11 cellular contexts compared by ENCODE assay signal in genomic region chr9:89448381-89448780, GRCh38. TPM values are rescaled to one million over a fixed set of nuclear protein-coding genes. Genes with fewer than 3 reads are reported as not detected.
A peak's percentile ranks its signal among the peaks of the same experiment; 100 is the strongest.
DNase-seq lines count a peak whose midpoint lies in the region; ATAC-seq, FAIRE-seq and TF ChIP-seq lines count a peak whose summit lies in the region.
"Had no signal": no experiment of that assay in that cellular context is flagged by ENCODE, and none has a peak within 500 bp of the region (broad histone marks: within the 10 kb centered on the region; RNA-seq: fewer than 3 reads in every experiment).

No MANE protein-coding gene starts in this region.

- POLR2A ChIA-PET in H1 (lab: Charles Lee; ENCODE audit: partially characterized antibody), result interaction anchor here (1.4 to 1.5 kb wide), 2 partner anchors 13 to 34 kb away, joined by 3 to 4 read pairs; no protein-coding TSS in a partner anchor

- CTCF ChIA-PET in H1 (lab: Charles Lee; ENCODE audit: partially characterized antibody), result interaction anchor here (0.6 to 3.1 kb wide), 7 partner anchors 11 to 286 kb away, joined by 3 to 19 read pairs (median 3); no protein-coding TSS in a partner anchor

- peaks cover 0 to 2% (median 0%) of the 10 kb centered on the region in 4 experiments; a peak in 1 of 7 replicates for H3K4me1 ChIP-seq in H1 (replicated peaks in 1 of 4; ENCODE audit: control insufficient read depth in 3 of 4, insufficient read depth in 4 of 4, low read length in 3 of 4)

- no peak overlapping the region for H4K91ac ChIP-seq in H1 (replicated peaks; ENCODE audit: insufficient read length, low read length)

- peaks cover 4 to 6% of the 10 kb centered on the region in 2 experiments for H4K20me1 ChIP-seq in H1 (replicated peaks in 1 of 2; ENCODE audit: control insufficient read depth in 1 of 2, insufficient read depth in 2 of 2, low read length in 2 of 2)

- peak overlapping the region; percentile 11; the same call in 1 of the 2 replicates for H4K8ac ChIP-seq in H1 (ENCODE audit: extremely low read depth, insufficient read depth, low read length)

- H3K18ac ChIP-seq in H1 (ENCODE audit: extremely low read depth, low read length), result no peak overlapping the region

- TF ChIP-seq CTCF in H1 (IDR thresholded peaks at IDR 0.05; ENCODE audit: control extremely low read depth in 1 of 3, insufficient read depth in 1 of 3, low read depth in 1 of 3, low read length in 3 of 3) (no peak), progenitor cell of endocrine pancreas (IDR thresholded peaks at IDR 0.05; ENCODE audit: unreplicated experiment) (no peak)

- TF ChIP-seq EP300 in H1 (IDR thresholded peaks at IDR 0.05; ENCODE audit: borderline replicate concordance in 1 of 2, low read depth in 2 of 2, low read length in 2 of 2), result no peak

- H3K9me3 Mint-ChIP-seq in progenitor cell of endocrine pancreas (ENCODE audit: low read depth), result no peaks in the 10 kb centered on the region

- peaks cover 11% of the 10 kb centered on the region; the same call in 1 of the 2 replicates for H3K79me1 ChIP-seq in H1 (ENCODE audit: low read depth, low read length)

- H3K27ac Mint-ChIP-seq in progenitor cell of endocrine pancreas, result no peak overlapping the region

- no peak overlapping the region for H3K27ac ChIP-seq in H1 (ENCODE audit: low read depth, low read length)

- no peak overlapping the region for H3K4me3 ChIP-seq in H1 (ENCODE audit: extremely low read depth in 1 of 4, insufficient read depth in 2 of 4, low read depth in 3 of 4, low read length in 4 of 4)
- H3K4me3 ChIP-seq: HAP-1 had no signal

- H3K56ac ChIP-seq in H1 (replicated peaks; ENCODE audit: insufficient read length, low read depth, low read length), result no peak overlapping the region

- no peaks in the 10 kb centered on the region for H3K9me3 ChIP-seq in H1 (ENCODE audit: insufficient read depth in 2 of 2, low read depth in 1 of 2, low read length in 1 of 2)
- H3K9me3 ChIP-seq: HAP-1 had no signal

- peaks cover 3% of the 10 kb centered on the region for H3K36me3 Mint-ChIP-seq in progenitor cell of endocrine pancreas (ENCODE audit: insufficient read depth)

- no peak overlapping the region for H2BK20ac ChIP-seq in H1 (ENCODE audit: low read length)

- H3K23ac ChIP-seq in H1 (ENCODE audit: insufficient read length), result no peak overlapping the region

- WGBS in H1 (ENCODE audit: extremely low coverage in 1 of 2, insufficient coverage in 1 of 2, insufficient read length in 1 of 2, insufficient replicate concordance in 2 of 2, low coverage in 1 of 2, low lambda C conversion rate in 2 of 2, missing lambda C conversion rate in 1 of 2), 2 experiments, result 87% methylated on average over 11 of the region's 11 CpGs; no CpG with 5 or more reads in 1 of the 2 experiments

- no peak overlapping the region for H2AFZ ChIP-seq in H1 (ENCODE audit: low read length)

- peak; percentile 30 for DNase-seq in NK-92 treated with Interleukin-12 subunit alpha and Interleukin-12 subunit beta, amount 100 ng/mL, for 24 hours (lab: John Stamatoyannopoulos, UW)
- DNase-seq in NK-92 (lab: John Stamatoyannopoulos, UW; ENCODE audit: unreplicated experiment) (no peak), H1 (ENCODE audit: low read depth in 1 of 2, low spot score in 2 of 2) (no peak), progenitor cell of endocrine pancreas (ENCODE audit: low spot score, unreplicated experiment) (no peak), dermis blood vessel endothelial cell (no peak)
- peak; percentile 39 to 49 for DNase-seq in activated CD4-positive, alpha-beta T cell treated with anti-CD3 and anti-CD28 coated beads, Interleukin-2, amount 50 U/mL, for 4 hours
- peak; percentile 70 for DNase-seq in stimulated activated CD8-positive, alpha-beta memory T cell treated with anti-CD3 and anti-CD28 coated beads, Interleukin-4, amount 100 ng/mL, for 48 hours
- DNase-seq: 8988T had no signal

- no peak for TF ChIP-seq POLR2A in H1 (IDR thresholded peaks at IDR 0.05; ENCODE audit: control extremely low read depth in 1 of 2, low read depth in 2 of 2, low read length in 2 of 2)

- FAIRE-seq in H1 (lab: Jason Lieb, UNC), result no peak
- FAIRE-seq: colon had no signal

- no peak overlapping the region for H3K14ac ChIP-seq in H1 (ENCODE audit: insufficient read length)

- H3K4ac ChIP-seq in H1 (replicated peaks; ENCODE audit: insufficient read length, low read depth, low read length), result no peak overlapping the region

- H4K5ac ChIP-seq in H1 (ENCODE audit: insufficient read length, low read depth, low read length), result no peak overlapping the region

- peaks cover 0 to 2% (median 0%) of the 10 kb centered on the region in 4 experiments; a peak in 2 of 8 replicates for H3K36me3 ChIP-seq in H1 (ENCODE audit: control insufficient read depth in 2 of 4, insufficient read depth in 4 of 4, low read length in 3 of 4)
- H3K36me3 ChIP-seq: HAP-1 had no signal

- H3K4me1 Mint-ChIP-seq in progenitor cell of endocrine pancreas (ENCODE audit: low read depth), result peaks cover 7% of the 10 kb centered on the region

- peaks cover 0 to 21% of the 10 kb centered on the region in 2 experiments; a peak in 2 of 4 replicates for H3K79me2 ChIP-seq in H1 (ENCODE audit: control insufficient read depth in 1 of 2, insufficient read depth in 2 of 2, low read length in 2 of 2)

- 0 out of 2 replicates have a peak overlapping the region, but pooled peaks have one; percentile 9 for H2BK12ac ChIP-seq in H1 (ENCODE audit: low read depth, low read length)

- ATAC-seq in HG02885 (IDR thresholded peaks at IDR 0.05; ENCODE audit: poor library complexity, unreplicated experiment), result no peak

- H3K27me3 Mint-ChIP-seq in progenitor cell of endocrine pancreas, result no peaks in the 10 kb centered on the region

- no peaks in the 10 kb centered on the region for H3K23me2 ChIP-seq in H1 (ENCODE audit: low read depth, low read length)

- peak overlapping the region; percentile 80; the same call in 1 of the 2 replicates for H2BK5ac ChIP-seq in H1 (ENCODE audit: low read depth, low read length)

- no peak overlapping the region for H3K9ac ChIP-seq in H1 (replicated peaks in 1 of 4; ENCODE audit: extremely low read depth in 1 of 4, low read depth in 3 of 4, low read length in 3 of 4)

- H2BK120ac ChIP-seq in H1 (replicated peaks; ENCODE audit: low read depth, low read length), result no peak overlapping the region

- H3K4me3 Mint-ChIP-seq in progenitor cell of endocrine pancreas (ENCODE audit: low read depth), result no peak overlapping the region

- no peaks in the 10 kb centered on the region for H3K27me3 ChIP-seq in H1 (replicated peaks in 1 of 4; ENCODE audit: control insufficient read depth in 3 of 4, extremely low read depth in 1 of 4, insufficient read depth in 3 of 4, low read length in 3 of 4)

- H3K4me2 ChIP-seq in H1 (ENCODE audit: insufficient read depth in 1 of 2, low read depth in 2 of 2, low read length in 2 of 2), result no peak overlapping the region

- H2AK5ac ChIP-seq in H1 (ENCODE audit: low read depth, low read length), result no peak overlapping the region

- no peak overlapping the region for H2BK15ac ChIP-seq in H1 (ENCODE audit: low read length)

- no peak for TF ChIP-seq RAD21 in H1 (IDR thresholded peaks at IDR 0.05 in 1 of 2, conservative IDR thresholded peaks at IDR 0.05 in 1 of 2; ENCODE audit: low read depth in 2 of 2, low read length in 2 of 2)

TF ChIP-seq in H1, 55 proteins besides CTCF, POLR2A, EP300 and RAD21:
- TF ChIP-seq EGR1 (IDR thresholded peaks at IDR 0.05; ENCODE audit: borderline replicate concordance, low read depth, low read length) (no peak), KDM5A (IDR thresholded peaks at IDR 0.05; ENCODE audit: low read length) (no peak), GABPA (IDR thresholded peaks at IDR 0.05; ENCODE audit: borderline replicate concordance, insufficient read depth, low read length) (no peak), CTBP2 (IDR thresholded peaks at IDR 0.05; ENCODE audit: borderline replicate concordance, insufficient read depth, insufficient read length, low read length) (no peak), SP2 (IDR thresholded peaks at IDR 0.05; ENCODE audit: low read length) (no peak), CEBPB (IDR thresholded peaks at IDR 0.05; ENCODE audit: low read depth, low read length) (no peak), SRF (IDR thresholded peaks at IDR 0.05; ENCODE audit: low read depth, low read length) (no peak), SUZ12 (IDR thresholded peaks at IDR 0.05; ENCODE audit: low read length) (no peak), SIX5 (IDR thresholded peaks at IDR 0.05; ENCODE audit: low read depth, low read length) (no peak), HDAC6 (IDR thresholded peaks at IDR 0.05; ENCODE audit: low read depth, low read length) (no peak), SIN3A (conservative IDR thresholded peaks at IDR 0.05 in 1 of 2, IDR thresholded peaks at IDR 0.05 in 1 of 2; ENCODE audit: low read depth in 1 of 2, low read length in 2 of 2) (no peak), NANOG (IDR thresholded peaks at IDR 0.05; ENCODE audit: insufficient read depth, low read depth, low read length, poor library complexity, severe bottlenecking) (no peak), BACH1 (IDR thresholded peaks at IDR 0.05; ENCODE audit: low read length) (no peak), CBX8 (IDR thresholded peaks at IDR 0.05; ENCODE audit: borderline replicate concordance, low read depth, low read length) (no peak), GTF2F1 (IDR thresholded peaks at IDR 0.05; ENCODE audit: borderline replicate concordance, low read depth, low read length) (no peak), RNF2 (IDR thresholded peaks at IDR 0.05; ENCODE audit: borderline replicate concordance, low read depth, low read length, missing control alignments, poor library complexity, severe bottlenecking) (no peak), EZH2 (IDR thresholded peaks at IDR 0.05; ENCODE audit: low read depth, low read length, severe bottlenecking) (no peak), KDM1A (IDR thresholded peaks at IDR 0.05; ENCODE audit: borderline replicate concordance, low read length) (no peak), JUN (IDR thresholded peaks at IDR 0.05; ENCODE audit: low read depth, low read length) (no peak)

RNA-seq across cellular contexts. Expression of gene SEMA4D, which starts 49.5 kb away (rescaled TPM):
- 63.1 and 70.4 TPM in 2 replicates for total RNA-seq in H1 (2021; fragmentation: NEBNext Ultra II Directional; extraction: Animal tissue kit (Norgen Biotek cat#: 25700))
- polyA plus RNA-seq in H1 (2011; rRNA removed), result 21.0 and 34.3 TPM in 2 replicates
- 22.5 TPM for polyA plus RNA-seq in H1 (2011; cell fraction: cytosol; rRNA removed)
- 77.9 TPM for polyA plus RNA-seq in H1 (2011; cell fraction: nucleus; rRNA removed)
- 37.1 to 43.6 TPM (median 42.0 TPM) in 4 replicates for polyA plus RNA-seq in H1 (2012, experiment 1 of 2)
- 17.8 TPM for polyA plus RNA-seq in H1 (2012, experiment 2 of 2)
- 49.6 TPM for polyA plus RNA-seq in H1 (2013, experiment 1 of 2)
- 47.0 TPM for polyA plus RNA-seq in H1 (2013, experiment 2 of 2)
- 28.5 and 31.1 TPM in 2 replicates for polyA minus RNA-seq in H1 (2011; rRNA and poly(A)+ RNA removed)
- 39.3 TPM for polyA minus RNA-seq in H1 (2011; cell fraction: cytosol; rRNA and poly(A)+ RNA removed)
- 60.8 TPM for polyA minus RNA-seq in H1 (2011; cell fraction: nucleus; rRNA and poly(A)+ RNA removed)
- 63.1 and 65.3 TPM in 2 replicates for total RNA-seq in progenitor cell of endocrine pancreas
- total RNA-seq in dermis blood vessel endothelial cell, result 2.9 and 8.1 TPM in 2 replicates

Comparison
In these comparisons a context has a peak if more than half of its experiments do, and no peak if none do; other contexts are left out.
1. DNase-seq: peak in NK-92 treated with Interleukin-12 subunit alpha and Interleukin-12 subunit beta, amount 100 ng/mL, for 24 hours (single experiment), activated CD4-positive, alpha-beta T cell treated with anti-CD3 and anti-CD28 coated beads, Interleukin-2, amount 50 U/mL, for 4 hours (2 of 2) and stimulated activated CD8-positive, alpha-beta memory T cell treated with anti-CD3 and anti-CD28 coated beads, Interleukin-4, amount 100 ng/mL, for 48 hours (single experiment); none in NK-92 (single experiment), H1 (0 of 2), progenitor cell of endocrine pancreas (single experiment) and dermis blood vessel endothelial cell (single experiment).